Comparison of ENCODE assay signal across 8 cellular contexts in genomic region chr17:65561394-65562205, GRCh38. TPM values are rescaled to one million over a fixed set of nuclear protein-coding genes. Genes with fewer than 3 reads are reported as not detected.
A peak's percentile ranks its signal among the peaks of the same experiment; 100 is the strongest.
DNase-seq lines count a peak whose midpoint lies in the region; ATAC-seq and TF ChIP-seq lines count a peak whose summit lies in the region.

Gene AXIN2 (minus strand): TSS chr17:65561648. CDS start chr17:65558620, 3,028 bp downstream.

- peak; percentile 74 to 90 (median 81) for DNase-seq in CD8-positive, alpha-beta memory T cell
- DNase-seq in HUDEP-2 (lab: John Stamatoyannopoulos, UW; ENCODE audit: unreplicated experiment in 76 of 76) (peak in 67 of 76 experiments; percentile 3 to 80 (median 53)), PC-3 (peak; percentile 93), fibroblast of gingiva (ENCODE audit: low read depth) (peak; percentile 91), naive B cell (peak; percentile 65)
- peak; percentile 80 for DNase-seq in activated T-helper 1 cell treated with anti-CD3 and anti-CD28 coated beads, Interleukin-12 subunit alpha, Interleukin-12 subunit beta, Interleukin-2, Interleukin-4 antibody, amounts not matched to agents 30 ng/mL and 10 ng/mL and 1 ng/mL, durations not matched to agents 14 hours and 24 hours and 36 hours (ENCODE audit: low spot score)
- peak; percentile 66 to 68 for DNase-seq in stimulated activated CD8-positive, alpha-beta memory T cell treated with anti-CD3 and anti-CD28 coated beads, Interleukin-7, amount 100 ng/mL, for 48 hours (ENCODE audit: extremely low read depth in 1 of 2, low read depth in 1 of 2)

- intact Hi-C loops in PC-3 (cut with micrococcal nuclease), result loop anchor here (1.0 to 5.0 kb wide), 5 partner anchors 67 to 233 kb away; no protein-coding TSS in a partner anchor
- intact Hi-C loops in activated T-helper 1 cell treated with anti-CD3 and anti-CD28 coated beads, Interleukin-12 subunit alpha, Interleukin-12 subunit beta, Interleukin-2, Interleukin-4 antibody, amounts not matched to agents 30 ng/mL and 10 ng/mL and 1 ng/mL, durations not matched to agents 14 hours and 24 hours and 36 hours (cut with micrococcal nuclease), result loop anchor here (1.0 to 5.0 kb wide), 4 partner anchors 23 to 631 kb away; partner anchors contain the start of gene CEP112

- no peaks in the 10 kb centered on the region for H3K79me2 ChIP-seq in PC-3 (ENCODE audit: low read length)

- ATAC-seq in GM21390 (IDR thresholded peaks at IDR 0.05; ENCODE audit: unreplicated experiment) (peak; percentile 93), PC-3 (peak; percentile 85), naive B cell (ENCODE audit: low read depth in 2 of 2) (peak; percentile 88 to 91)

- BruUV-seq in PC-3 (replicated peaks; lab: Mats Ljungman, UMichigan), result no TSS peak

- CTCF ChIA-PET in CD8-positive, alpha-beta memory T cell (lab: Charles Lee), result no interaction called here
- CTCF ChIA-PET in PC-3 (lab: Charles Lee), result no interaction called here

- H3K27ac Mint-ChIP-seq in CD8-positive, alpha-beta memory T cell, result peak within 1 kb of the TSS; percentile 68 to 85 (median 79)
- peak within 1 kb of the TSS; percentile 52 for H3K27ac Mint-ChIP-seq in activated T-helper 1 cell treated with anti-CD3 and anti-CD28 coated beads, Interleukin-12 subunit alpha, Interleukin-12 subunit beta, Interleukin-2, Interleukin-4 antibody, amounts not matched to agents 30 ng/mL and 10 ng/mL and 1 ng/mL, durations not matched to agents 14 hours and 24 hours and 36 hours
- peak within 1 kb of the TSS in 4 of 6 donors; percentile 63 to 83 (median 76) for H3K27ac Mint-ChIP-seq in naive B cell

- H3K4me1 ChIP-seq in CD8-positive, alpha-beta memory T cell (ENCODE audit: insufficient read depth, low read length), result peaks cover 14% of the 10 kb centered on the region
- H3K4me1 ChIP-seq in PC-3 (ENCODE audit: insufficient read depth, low read length), result peaks cover 15% of the 10 kb centered on the region

- H3F3A ChIP-seq in PC-3 (ENCODE audit: low read length, unreplicated experiment), result no peaks in the 10 kb centered on the region

- no peaks in the 10 kb centered on the region for H3K9me2 ChIP-seq in PC-3 (replicated peaks; ENCODE audit: low read length)

- H2AFZ ChIP-seq in PC-3 (ENCODE audit: low read length), result peak within 1 kb of the TSS; percentile 87

- no peak; the same call in 1 of the 2 replicates for TF ChIP-seq CTCF in PC-3 (conservative IDR thresholded peaks at IDR 0.05; ENCODE audit: low read depth, low read length)

- peak within 1 kb of the TSS; percentile 78 for H3K4me3 ChIP-seq in CD8-positive, alpha-beta memory T cell (ENCODE audit: low read length)
- H3K4me3 ChIP-seq in PC-3 (ENCODE audit: low read length), result peak within 1 kb of the TSS; percentile 82

- H3K9me3 Mint-ChIP-seq in CD8-positive, alpha-beta memory T cell, result no peaks in the 10 kb centered on the region
- H3K9me3 Mint-ChIP-seq in activated T-helper 1 cell treated with anti-CD3 and anti-CD28 coated beads, Interleukin-12 subunit alpha, Interleukin-12 subunit beta, Interleukin-2, Interleukin-4 antibody, amounts not matched to agents 30 ng/mL and 10 ng/mL and 1 ng/mL, durations not matched to agents 14 hours and 24 hours and 36 hours, result no peaks in the 10 kb centered on the region
- H3K9me3 Mint-ChIP-seq in naive B cell, result no peaks in the 10 kb centered on the region

- peak within 1 kb of the TSS; percentile 77 to 93 (median 86) for H3K4me3 Mint-ChIP-seq in CD8-positive, alpha-beta memory T cell
- peak within 1 kb of the TSS; percentile 86 for H3K4me3 Mint-ChIP-seq in activated T-helper 1 cell treated with anti-CD3 and anti-CD28 coated beads, Interleukin-12 subunit alpha, Interleukin-12 subunit beta, Interleukin-2, Interleukin-4 antibody, amounts not matched to agents 30 ng/mL and 10 ng/mL and 1 ng/mL, durations not matched to agents 14 hours and 24 hours and 36 hours
- peak within 1 kb of the TSS in 7 of 8 donors; percentile 84 to 93 (median 90) for H3K4me3 Mint-ChIP-seq in naive B cell

- peaks cover 0 to 3% (median 0%) of the 10 kb centered on the region in 3 donors for H3K36me3 Mint-ChIP-seq in CD8-positive, alpha-beta memory T cell
- no peaks in the 10 kb centered on the region for H3K36me3 Mint-ChIP-seq in activated T-helper 1 cell treated with anti-CD3 and anti-CD28 coated beads, Interleukin-12 subunit alpha, Interleukin-12 subunit beta, Interleukin-2, Interleukin-4 antibody, amounts not matched to agents 30 ng/mL and 10 ng/mL and 1 ng/mL, durations not matched to agents 14 hours and 24 hours and 36 hours (ENCODE audit: low read depth)
- H3K36me3 Mint-ChIP-seq in naive B cell, result no peaks in the 10 kb centered on the region

- no peaks in the 10 kb centered on the region for H3K36me3 ChIP-seq in CD8-positive, alpha-beta memory T cell (ENCODE audit: insufficient read depth, low read length)
- no peaks in the 10 kb centered on the region for H3K36me3 ChIP-seq in PC-3 (ENCODE audit: low read depth, low read length)

- POLR2A ChIA-PET in CD8-positive, alpha-beta memory T cell (lab: Charles Lee), result no interaction called here
- POLR2A ChIA-PET in PC-3 (lab: Charles Lee; ENCODE audit: unreplicated experiment), result no interaction called here

- peaks cover 4% of the 10 kb centered on the region; the same call in 1 of the 2 replicates for H4K20me1 ChIP-seq in PC-3 (ENCODE audit: low read length)

- no peak within 1 kb of the TSS for H3K27ac ChIP-seq in CD8-positive, alpha-beta memory T cell (ENCODE audit: low read depth, low read length)
- H3K27ac ChIP-seq in PC-3 (ENCODE audit: low read length), result peak within 1 kb of the TSS; percentile 59

- H3K27me3 ChIP-seq in CD8-positive, alpha-beta memory T cell (ENCODE audit: insufficient read depth, low read length, poor library complexity, severe bottlenecking), result no peaks in the 10 kb centered on the region
- H3K27me3 ChIP-seq in PC-3 (ENCODE audit: low read length), result peaks cover 10% of the 10 kb centered on the region

- peaks cover 22 to 24% (median 24%) of the 10 kb centered on the region in 3 donors for H3K4me1 Mint-ChIP-seq in CD8-positive, alpha-beta memory T cell
- H3K4me1 Mint-ChIP-seq in activated T-helper 1 cell treated with anti-CD3 and anti-CD28 coated beads, Interleukin-12 subunit alpha, Interleukin-12 subunit beta, Interleukin-2, Interleukin-4 antibody, amounts not matched to agents 30 ng/mL and 10 ng/mL and 1 ng/mL, durations not matched to agents 14 hours and 24 hours and 36 hours (ENCODE audit: low read depth), result peaks cover 31% of the 10 kb centered on the region
- H3K4me1 Mint-ChIP-seq in naive B cell, result peaks cover 14 to 40% (median 19%) of the 10 kb centered on the region in 3 donors

- peaks cover 0 to 6% of the 10 kb centered on the region in 2 donors for H3K27me3 Mint-ChIP-seq in CD8-positive, alpha-beta memory T cell
- H3K27me3 Mint-ChIP-seq in activated T-helper 1 cell treated with anti-CD3 and anti-CD28 coated beads, Interleukin-12 subunit alpha, Interleukin-12 subunit beta, Interleukin-2, Interleukin-4 antibody, amounts not matched to agents 30 ng/mL and 10 ng/mL and 1 ng/mL, durations not matched to agents 14 hours and 24 hours and 36 hours (ENCODE audit: insufficient read depth), result peaks cover 21% of the 10 kb centered on the region
- peaks cover 0 to 17% (median 14%) of the 10 kb centered on the region in 3 donors for H3K27me3 Mint-ChIP-seq in naive B cell

- H3K9me3 ChIP-seq in CD8-positive, alpha-beta memory T cell (ENCODE audit: low read length), result no peaks in the 10 kb centered on the region
- H3K9me3 ChIP-seq in PC-3 (ENCODE audit: low read length), result no peaks in the 10 kb centered on the region

- peak within 1 kb of the TSS; percentile 99 for H3K4me2 ChIP-seq in PC-3 (ENCODE audit: low read length)

- peak within 1 kb of the TSS; percentile 71 for H3K9ac ChIP-seq in PC-3 (ENCODE audit: low read length)

RNA-seq across cellular contexts. Expression of gene AXIN2, which starts in this region (rescaled TPM):
- 1 to 10 TPM; 3.8 TPM for total RNA-seq in CD8-positive, alpha-beta memory T cell
- polyA plus RNA-seq in CD8-positive, alpha-beta memory T cell, result 3.6 TPM
- total RNA-seq in PC-3 (2014; rRNA removed), result 2.0 and 2.6 TPM in 2 replicates
- total RNA-seq in activated T-helper 1 cell treated with anti-CD3 and anti-CD28 coated beads, Interleukin-12 subunit alpha, Interleukin-12 subunit beta, Interleukin-2, Interleukin-4 antibody, amounts not matched to agents 30 ng/mL and 10 ng/mL and 1 ng/mL, durations not matched to agents 14 hours and 24 hours and 36 hours, result 4.9 and 5.6 TPM in 2 replicates
- 1 to 10 TPM in 1 of 6 donors, under 1 TPM in 2, not detected in 3; 0.08 to 4.7 (median 0.69) TPM for polyA plus RNA-seq in naive B cell (ENCODE audit: low read depth in 6 of 6)
